ENCODE assay signal across 8 cellular contexts in the genomic region with DNA sequence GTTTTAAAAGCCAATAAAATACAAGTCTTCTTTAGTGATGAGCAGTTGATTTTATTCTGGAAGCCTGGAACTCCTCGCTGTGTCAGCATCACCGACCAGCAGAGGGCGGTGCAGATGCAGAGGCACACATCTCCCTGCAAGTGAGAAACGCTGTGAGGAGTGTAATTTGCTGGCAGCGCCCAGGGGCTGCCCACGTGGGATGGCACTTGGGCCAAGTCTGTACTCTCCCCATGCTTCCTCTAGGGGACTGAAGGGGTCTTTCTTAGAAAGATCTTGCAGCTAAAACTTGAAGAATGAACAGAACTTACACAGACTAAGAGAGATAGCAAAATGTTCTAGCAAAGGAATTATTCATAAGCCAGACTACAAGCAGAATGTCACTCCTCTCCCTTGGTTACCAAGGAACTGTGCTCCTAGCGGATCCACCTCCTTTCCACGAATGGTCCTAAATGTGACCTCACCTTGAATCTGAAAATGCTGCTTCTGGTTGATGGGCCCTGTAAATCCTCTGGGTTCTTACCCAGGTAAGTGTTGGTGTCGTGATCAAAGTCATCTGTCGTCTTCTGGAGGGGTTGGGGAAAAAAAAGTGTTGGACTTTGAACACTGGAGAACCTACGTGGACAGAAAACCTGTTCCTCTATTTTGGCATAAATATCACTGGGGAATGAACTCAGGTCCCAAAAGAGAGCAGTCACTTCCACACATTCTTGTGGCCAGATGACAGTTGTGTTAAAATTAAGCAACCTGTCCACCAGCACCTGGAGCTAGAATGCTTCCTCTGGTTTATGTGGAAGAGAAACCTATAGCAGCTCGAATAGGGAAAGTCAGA. TPM values are rescaled to one million over a fixed set of nuclear protein-coding genes. Genes with fewer than 3 reads are reported as not detected.
A peak's percentile ranks its signal among the peaks of the same experiment; 100 is the strongest.
DNase-seq lines count a peak whose midpoint lies in the region; ATAC-seq and TF ChIP-seq lines count a peak whose summit lies in the region.

No MANE protein-coding gene starts in this region.

- no peaks in the 10 kb centered on the region for H3K9me3 Mint-ChIP-seq in activated T-cell treated with anti-CD3 and anti-CD28 coated beads, Interleukin-2, amount 50 U/mL, for 24 hours
- no peaks in the 10 kb centered on the region for H3K9me3 Mint-ChIP-seq in neural crest cell
- no peaks in the 10 kb centered on the region for H3K9me3 Mint-ChIP-seq in stimulated activated naive CD8-positive, alpha-beta T cell treated with anti-CD3 and anti-CD28 coated beads, Interleukin-15, Interleukin-2, amounts not matched to agents 100 ng/mL and 50 ng/mL, for 24 hours

- peak overlapping the region; percentile 27 for H3K27ac Mint-ChIP-seq in activated T-cell treated with anti-CD3 and anti-CD28 coated beads, Interleukin-2, amount 50 U/mL, for 24 hours
- no peak overlapping the region for H3K27ac Mint-ChIP-seq in neural crest cell (ENCODE audit: unreplicated experiment)
- H3K27ac Mint-ChIP-seq in stimulated activated naive CD8-positive, alpha-beta T cell treated with anti-CD3 and anti-CD28 coated beads, Interleukin-15, Interleukin-2, amounts not matched to agents 100 ng/mL and 50 ng/mL, for 24 hours = peak overlapping the region; percentile 38

- no peaks in the 10 kb centered on the region for H3K36me3 Mint-ChIP-seq in activated T-cell treated with anti-CD3 and anti-CD28 coated beads, Interleukin-2, amount 50 U/mL, for 24 hours (ENCODE audit: low read depth)
- H3K36me3 Mint-ChIP-seq in neural crest cell (ENCODE audit: low read depth) = no peaks in the 10 kb centered on the region
- no peaks in the 10 kb centered on the region for H3K36me3 Mint-ChIP-seq in stimulated activated naive CD8-positive, alpha-beta T cell treated with anti-CD3 and anti-CD28 coated beads, Interleukin-15, Interleukin-2, amounts not matched to agents 100 ng/mL and 50 ng/mL, for 24 hours (ENCODE audit: low read depth)

- H3K4me1 Mint-ChIP-seq in activated T-cell treated with anti-CD3 and anti-CD28 coated beads, Interleukin-2, amount 50 U/mL, for 24 hours (ENCODE audit: low read depth) = peaks cover 19% of the 10 kb centered on the region
- H3K4me1 Mint-ChIP-seq in neural crest cell = peaks cover 8% of the 10 kb centered on the region
- peaks cover 18% of the 10 kb centered on the region for H3K4me1 Mint-ChIP-seq in stimulated activated naive CD8-positive, alpha-beta T cell treated with anti-CD3 and anti-CD28 coated beads, Interleukin-15, Interleukin-2, amounts not matched to agents 100 ng/mL and 50 ng/mL, for 24 hours (ENCODE audit: low read depth)

- no peaks in the 10 kb centered on the region for H3K27me3 Mint-ChIP-seq in activated T-cell treated with anti-CD3 and anti-CD28 coated beads, Interleukin-2, amount 50 U/mL, for 24 hours
- H3K27me3 Mint-ChIP-seq in neural crest cell (ENCODE audit: low read depth) = peaks cover 12% of the 10 kb centered on the region
- H3K27me3 Mint-ChIP-seq in stimulated activated naive CD8-positive, alpha-beta T cell treated with anti-CD3 and anti-CD28 coated beads, Interleukin-15, Interleukin-2, amounts not matched to agents 100 ng/mL and 50 ng/mL, for 24 hours = no peaks in the 10 kb centered on the region

- DNase-seq in DMS53 (lab: John Stamatoyannopoulos, UW) (peak; percentile 69), HS-5 (ENCODE audit: low read depth) (peak; percentile 37), OCI-M1 (lab: John Stamatoyannopoulos, UW) (peak; percentile 84), fibroblast of mammary gland (ENCODE audit: low read depth) (peak; percentile 73), neural crest cell (ENCODE audit: low read depth, low spot score) (peak; percentile 73)
- DNase-seq in activated T-cell treated with anti-CD3 and anti-CD28 coated beads, Interleukin-2, amount 50 U/mL, for 24 hours = peak; percentile 85

- TF ChIP-seq CTCF in fibroblast of mammary gland (conservative IDR thresholded peaks at IDR 0.05; ENCODE audit: control insufficient read depth, insufficient read depth, low read depth, low read length) = peak; percentile 93
- TF ChIP-seq CTCF in neural crest cell (conservative IDR thresholded peaks at IDR 0.05) = peak; percentile 91

- no peak overlapping the region for H3K4me3 Mint-ChIP-seq in activated T-cell treated with anti-CD3 and anti-CD28 coated beads, Interleukin-2, amount 50 U/mL, for 24 hours
- H3K4me3 Mint-ChIP-seq in neural crest cell = no peak overlapping the region
- no peak overlapping the region for H3K4me3 Mint-ChIP-seq in stimulated activated naive CD8-positive, alpha-beta T cell treated with anti-CD3 and anti-CD28 coated beads, Interleukin-15, Interleukin-2, amounts not matched to agents 100 ng/mL and 50 ng/mL, for 24 hours

- H3K4me3 ChIP-seq in fibroblast of mammary gland (ENCODE audit: control insufficient read depth, low read depth, low read length) = no peak overlapping the region

- ATAC-seq in GM21447 (IDR thresholded peaks at IDR 0.05; ENCODE audit: unreplicated experiment) = peak; percentile 94

RNA-seq across cellular contexts. Expression of gene CNTF, which starts 31.8 kb away (rescaled TPM):
- 3.7 and 4.4 TPM in 2 replicates for total RNA-seq in neural crest cell
